Comparison of ENCODE assay signal across 1 cellular context in genomic region chr6:44662461-44663121, GRCh38.
TF ChIP-seq lines count a peak whose summit lies in the region.

No MANE protein-coding gene starts in this region.

TF ChIP-seq in H1, 55 proteins besides CTCF, POLR2A, EP300 and RAD21:
- no peak for TF ChIP-seq SAP30 (IDR thresholded peaks at IDR 0.05; ENCODE audit: insufficient read depth, insufficient replicate concordance, low read length)
- no peak for TF ChIP-seq SIX5 (IDR thresholded peaks at IDR 0.05; ENCODE audit: low read depth, low read length)
- peak; percentile 46 to 61; a peak in 1 of 4 replicates for TF ChIP-seq SIN3A (conservative IDR thresholded peaks at IDR 0.05 in 1 of 2, IDR thresholded peaks at IDR 0.05 in 1 of 2; ENCODE audit: low read depth in 1 of 2, low read length in 2 of 2)
- no peak for TF ChIP-seq RFX5 (IDR thresholded peaks at IDR 0.05; ENCODE audit: borderline replicate concordance, low read depth, low read length)
- no peak for TF ChIP-seq KDM4A (IDR thresholded peaks at IDR 0.05; ENCODE audit: low read depth, low read length, severe bottlenecking)
- peak; percentile 81 for TF ChIP-seq ATF2 (IDR thresholded peaks at IDR 0.05; ENCODE audit: low read length)
- TF ChIP-seq TAF1 (IDR thresholded peaks at IDR 0.05; ENCODE audit: low read depth, low read length): no peak
- no peak for TF ChIP-seq EZH2 (IDR thresholded peaks at IDR 0.05; ENCODE audit: low read depth, low read length, severe bottlenecking)
- no peak for TF ChIP-seq PHF8 (conservative IDR thresholded peaks at IDR 0.05; ENCODE audit: low read depth, low read length)
- TF ChIP-seq ASH2L (IDR thresholded peaks at IDR 0.05; ENCODE audit: low read length): peak; percentile 52
- no peak for TF ChIP-seq POLR2AphosphoS5 (IDR thresholded peaks at IDR 0.05; ENCODE audit: low read depth, low read length)
- peak; percentile 7; the same call in 1 of the 2 replicates for TF ChIP-seq JUND (IDR thresholded peaks at IDR 0.05; ENCODE audit: low read length)
- 0 out of 2 replicates have a peak, but pooled peaks have one; percentile 45 for TF ChIP-seq SP4 (IDR thresholded peaks at IDR 0.05; ENCODE audit: low read length)
- peak; percentile 40; the same call in 1 of the 2 replicates for TF ChIP-seq MAX (IDR thresholded peaks at IDR 0.05)
- TF ChIP-seq HDAC6 (IDR thresholded peaks at IDR 0.05; ENCODE audit: low read depth, low read length): no peak
- peak; percentile 14; the same call in 1 of the 2 replicates for TF ChIP-seq E2F6 (IDR thresholded peaks at IDR 0.05)
- peak; percentile 46; the same call in 1 of the 2 replicates for TF ChIP-seq CHD2 (IDR thresholded peaks at IDR 0.05; ENCODE audit: low read length)
- TF ChIP-seq TAF7 (optimal IDR thresholded peaks at IDR 0.05; ENCODE audit: borderline replicate concordance, low read depth, low read length): no peak
- peak; percentile 82 for TF ChIP-seq SP1 (IDR thresholded peaks at IDR 0.05; ENCODE audit: low read depth, low read length)
- no peak; the same call in 1 of the 2 replicates for TF ChIP-seq CREB1 (IDR thresholded peaks at IDR 0.05)
- peak; percentile 48 for TF ChIP-seq NANOG (IDR thresholded peaks at IDR 0.05; ENCODE audit: insufficient read depth, low read depth, low read length, poor library complexity, severe bottlenecking)
- TF ChIP-seq RXRA (IDR thresholded peaks at IDR 0.05; ENCODE audit: insufficient read depth, low read depth, low read length): no peak
- TF ChIP-seq NRF1 (IDR thresholded peaks at IDR 0.05; ENCODE audit: low read depth, low read length): no peak
- peak; percentile 63; the same call in 1 of the 2 replicates for TF ChIP-seq YY1 (IDR thresholded peaks at IDR 0.05; ENCODE audit: low read depth, low read length)
- TF ChIP-seq SRF (IDR thresholded peaks at IDR 0.05; ENCODE audit: low read depth, low read length): no peak
- TF ChIP-seq HDAC2 (IDR thresholded peaks at IDR 0.05; ENCODE audit: borderline replicate concordance in 1 of 2, low read depth in 2 of 2, low read length in 2 of 2): peak; percentile 68 to 76; a peak in 1 of 4 replicates
- peak; percentile 99 for TF ChIP-seq TEAD4 (IDR thresholded peaks at IDR 0.05; ENCODE audit: low read depth, low read length)
- TF ChIP-seq BCL11A (IDR thresholded peaks at IDR 0.05; ENCODE audit: low read depth in 2 of 2, low read length in 2 of 2): peak in 1 of 2 experiments; percentile 30
- TF ChIP-seq POU5F1 (IDR thresholded peaks at IDR 0.05; ENCODE audit: low read depth, low read length): 0 out of 2 replicates have a peak, but pooled peaks have one; percentile 8
- TF ChIP-seq FOSL1 (IDR thresholded peaks at IDR 0.05; ENCODE audit: insufficient read depth, low read depth, low read length): no peak
- TF ChIP-seq CEBPB (IDR thresholded peaks at IDR 0.05; ENCODE audit: low read depth, low read length): no peak
- TF ChIP-seq TCF12 (IDR thresholded peaks at IDR 0.05; ENCODE audit: low read depth, low read length): peak; percentile 99
- no peak for TF ChIP-seq GTF2F1 (IDR thresholded peaks at IDR 0.05; ENCODE audit: borderline replicate concordance, low read depth, low read length)
- peak; percentile 92 for TF ChIP-seq CHD7 (IDR thresholded peaks at IDR 0.05; ENCODE audit: insufficient replicate concordance, low read length)
- peak; percentile 98 for TF ChIP-seq CTBP2 (IDR thresholded peaks at IDR 0.05; ENCODE audit: borderline replicate concordance, insufficient read depth, insufficient read length, low read length)
- no peak for TF ChIP-seq MAFK (IDR thresholded peaks at IDR 0.05; ENCODE audit: low read depth, low read length)
- no peak for TF ChIP-seq EGR1 (IDR thresholded peaks at IDR 0.05; ENCODE audit: borderline replicate concordance, low read depth, low read length)
